ENCODE assay signal across 22 cellular contexts in genomic region chr1:115036814-115037535, GRCh38. TPM values are rescaled to one million over a fixed set of nuclear protein-coding genes. Genes with fewer than 3 reads are reported as not detected.
"Had no signal": no experiment of that assay in that cellular context is flagged by ENCODE, and none has a peak within 500 bp of the region (broad histone marks: within the 10 kb centered on the region; RNA-seq: fewer than 3 reads in every experiment).

No MANE protein-coding gene starts in this region.

- H3K9me3 ChIP-seq: colonic mucosa, esophagus muscularis mucosa, thyroid gland, vagina had no signal

- H3K4me1 Mint-ChIP-seq: activated CD4-positive, alpha-beta memory T cell treated with anti-CD3 and anti-CD28 coated beads, Interleukin-2, amount 10 ng/mL, durations not matched to agents 7 days and 5 days; mesothelial cell of epicardium; stimulated activated naive B cell treated with anti-CD40 and anti-IgM and Interleukin-4, amounts not matched to agents 10 μg/mL and 1 μg/mL and 100 μg/mL, for 72 hours; WTC11 had no signal

- DNase-seq: activated CD4-positive, alpha-beta memory T cell treated with anti-CD3 and anti-CD28 coated beads, Interleukin-2, amount 10 ng/mL, durations not matched to agents 7 days and 5 days; activated CD4-positive, alpha-beta T cell treated with anti-CD3 and anti-CD28 coated beads for 4 hours; activated naive CD4-positive, alpha-beta T cell treated with anti-CD3 and anti-CD28 coated beads, Interleukin-2, amount 50 U/mL, for 16 hours; activated T-cell treated with anti-CD3 and anti-CD28 coated beads, Interleukin-2, amount 50 U/mL, for 24 hours; caudate nucleus; colonic mucosa; hippocampal formation; kidney; stimulated activated CD4-positive, alpha-beta T cell treated with anti-CD3 and anti-CD28 coated beads, Interleukin-2, amount 100 ng/mL, for 48 hours; stimulated activated naive B cell treated with anti-CD40 and anti-IgM and Interleukin-4, amounts not matched to agents 10 μg/mL and 1 μg/mL and 100 μg/mL, for 72 hours; T-helper 1 cell; thyroid gland had no signal

- ATAC-seq: stimulated activated naive B cell treated with anti-CD40 and anti-IgM and Interleukin-4, amounts not matched to agents 10 μg/mL and 1 μg/mL and 100 μg/mL, for 72 hours; WTC11 had no signal

- H3K4me3 ChIP-seq: colonic mucosa, esophagus muscularis mucosa, thyroid gland, vagina had no signal

- H3K9me3 Mint-ChIP-seq: activated CD4-positive, alpha-beta memory T cell treated with anti-CD3 and anti-CD28 coated beads, Interleukin-2, amount 10 ng/mL, durations not matched to agents 7 days and 5 days; activated T-cell treated with anti-CD3 and anti-CD28 coated beads, Interleukin-2, amount 50 U/mL, for 24 hours; mesothelial cell of epicardium; stimulated activated naive B cell treated with anti-CD40 and anti-IgM and Interleukin-4, amounts not matched to agents 10 μg/mL and 1 μg/mL and 100 μg/mL, for 72 hours; WTC11 had no signal

- H3K4me3 Mint-ChIP-seq: activated CD4-positive, alpha-beta memory T cell treated with anti-CD3 and anti-CD28 coated beads, Interleukin-2, amount 10 ng/mL, durations not matched to agents 7 days and 5 days; activated T-cell treated with anti-CD3 and anti-CD28 coated beads, Interleukin-2, amount 50 U/mL, for 24 hours; mesothelial cell of epicardium; stimulated activated naive B cell treated with anti-CD40 and anti-IgM and Interleukin-4, amounts not matched to agents 10 μg/mL and 1 μg/mL and 100 μg/mL, for 72 hours; WTC11 had no signal

- H3K36me3 ChIP-seq: colonic mucosa, thyroid gland, vagina had no signal

- H3K27ac ChIP-seq: colonic mucosa, thyroid gland, vagina had no signal

- H3K27me3 Mint-ChIP-seq: activated T-cell treated with anti-CD3 and anti-CD28 coated beads, Interleukin-2, amount 50 U/mL, for 24 hours; stimulated activated naive B cell treated with anti-CD40 and anti-IgM and Interleukin-4, amounts not matched to agents 10 μg/mL and 1 μg/mL and 100 μg/mL, for 72 hours had no signal

- H3K36me3 Mint-ChIP-seq: mesothelial cell of epicardium; stimulated activated naive B cell treated with anti-CD40 and anti-IgM and Interleukin-4, amounts not matched to agents 10 μg/mL and 1 μg/mL and 100 μg/mL, for 72 hours; WTC11 had no signal

- H3K27ac Mint-ChIP-seq: activated CD4-positive, alpha-beta memory T cell treated with anti-CD3 and anti-CD28 coated beads, Interleukin-2, amount 10 ng/mL, durations not matched to agents 7 days and 5 days; activated T-cell treated with anti-CD3 and anti-CD28 coated beads, Interleukin-2, amount 50 U/mL, for 24 hours; mesothelial cell of epicardium; stimulated activated naive B cell treated with anti-CD40 and anti-IgM and Interleukin-4, amounts not matched to agents 10 μg/mL and 1 μg/mL and 100 μg/mL, for 72 hours; WTC11 had no signal

- H3K27me3 ChIP-seq: colonic mucosa, esophagus muscularis mucosa, thyroid gland, vagina had no signal

- H3K4me1 ChIP-seq: colonic mucosa, thyroid gland, vagina had no signal

RNA-seq across cellular contexts. Expression of gene TSHB, which starts 7.3 kb away (rescaled TPM):
- total RNA-seq: activated CD4-positive, alpha-beta memory T cell treated with anti-CD3 and anti-CD28 coated beads, Interleukin-2, amount 10 ng/mL, durations not matched to agents 7 days and 5 days; astrocyte; colonic mucosa; esophagus muscularis mucosa; kidney; lower leg skin; mesothelial cell of epicardium; osteoblast; pulmonary artery endothelial cell; thyroid gland; vagina; WTC11 had no signal
- polyA plus RNA-seq: adipose tissue, neural cell had no signal
